ENCODE assay signal across 30 cellular contexts in the genomic region with DNA sequence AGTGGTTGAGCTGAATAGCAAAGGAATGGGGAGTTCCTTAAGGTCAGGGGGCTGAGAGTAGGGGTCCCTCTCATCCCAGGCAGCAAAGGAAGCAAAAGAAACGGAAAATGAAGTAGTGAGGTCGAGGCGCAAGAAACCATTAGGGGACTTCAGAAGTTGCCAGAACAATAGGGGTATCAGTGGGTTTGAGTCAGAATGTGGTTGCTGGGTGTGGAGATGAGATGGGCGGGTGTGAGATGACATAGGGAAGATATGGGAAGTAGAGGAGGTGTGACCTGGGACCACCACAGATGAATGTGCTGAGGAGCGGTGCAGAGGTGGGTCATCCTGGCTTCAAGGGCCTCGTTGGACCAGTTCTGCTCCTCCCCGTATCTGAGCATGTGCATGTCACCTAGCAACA. TPM values are rescaled to one million over a fixed set of nuclear protein-coding genes. Genes with fewer than 3 reads are reported as not detected.
"Had no signal": no experiment of that assay in that cellular context is flagged by ENCODE, and none has a peak within 500 bp of the region (broad histone marks: within the 10 kb centered on the region; RNA-seq: fewer than 3 reads in every experiment).

No MANE protein-coding gene starts in this region.

- H3K9me3 Mint-ChIP-seq: activated CD4-positive, alpha-beta T cell treated with anti-CD3 and anti-CD28 coated beads, Interleukin-2, amount 10 ng/mL, durations not matched to agents 24 days and 14 days; activated CD8-positive, alpha-beta T cell treated with anti-CD3 and anti-CD28 coated beads for 36 hours; activated naive CD8-positive, alpha-beta T cell treated with anti-CD3 and anti-CD28 coated beads, Interleukin-2, amount 10 ng/mL, durations not matched to agents 7 days and 5 days; activated T-cell treated with anti-CD3 and anti-CD28 coated beads, Interleukin-2, amount 50 U/mL, for 72 hours; brain had no signal

- ATAC-seq: activated CD8-positive, alpha-beta T cell treated with anti-CD3 and anti-CD28 coated beads for 36 hours; activated T-helper 17 cell treated with anti-CD3 and anti-CD28 coated beads, Interleukin-2, amount 50 U/mL, for 72 hours; Panc1 had no signal

- H3K4me3 Mint-ChIP-seq: activated CD4-positive, alpha-beta T cell treated with anti-CD3 and anti-CD28 coated beads, Interleukin-2, amount 10 ng/mL, durations not matched to agents 24 days and 14 days; activated CD8-positive, alpha-beta T cell treated with anti-CD3 and anti-CD28 coated beads for 36 hours; activated naive CD8-positive, alpha-beta T cell treated with anti-CD3 and anti-CD28 coated beads, Interleukin-2, amount 10 ng/mL, durations not matched to agents 7 days and 5 days; activated T-cell treated with anti-CD3 and anti-CD28 coated beads, Interleukin-2, amount 50 U/mL, for 72 hours; activated T-helper 17 cell treated with anti-CD3 and anti-CD28 coated beads, Interleukin-2, amount 50 U/mL, for 72 hours; brain had no signal

- DNase-seq: activated CD4-positive, alpha-beta T cell treated with anti-CD3 and anti-CD28 coated beads, Interleukin-2, amount 10 ng/mL, durations not matched to agents 24 days and 14 days; activated CD4-positive, alpha-beta T cell treated with anti-CD3 and anti-CD28 coated beads, Interleukin-2, amount 50 U/mL, for 4 hours; activated CD8-positive, alpha-beta T cell treated with anti-CD3 and anti-CD28 coated beads for 36 hours; activated effector memory CD4-positive, alpha-beta T cell treated with anti-CD3 and anti-CD28 coated beads, Interleukin-2, amount 50 U/mL, for 16 hours; activated naive CD4-positive, alpha-beta T cell; activated naive CD4-positive, alpha-beta T cell treated with anti-CD3 and anti-CD28 coated beads, Interleukin-2, amount 50 U/mL, for 16 hours; activated naive CD8-positive, alpha-beta T cell treated with anti-CD3 and anti-CD28 coated beads, Interleukin-2, amount 10 ng/mL, durations not matched to agents 7 days and 5 days; activated T-cell treated with anti-CD3 and anti-CD28 coated beads, Interleukin-2, amount 50 U/mL, for 1 hour; adrenal gland; anterior cingulate cortex; caudate nucleus; NCI-H1417; NCI-H146; NCI-H187; NCI-H2227 treated with DMSO at 0.1 percent for 48 hours; NCI-H510A treated with DMSO at 0.1 percent for 48 hours; NCI-H526 treated with DMSO at 0.1 percent for 48 hours; NCI-H774; SHP77; SJCRH30; T1000; WERI-Rb-1 had no signal

- H3K4me1 Mint-ChIP-seq: brain had no signal

- H3K36me3 Mint-ChIP-seq: activated naive CD8-positive, alpha-beta T cell treated with anti-CD3 and anti-CD28 coated beads, Interleukin-2, amount 10 ng/mL, durations not matched to agents 7 days and 5 days; brain had no signal

- H3K27me3 ChIP-seq: adrenal gland, SJCRH30 had no signal

- H3K27ac Mint-ChIP-seq: activated CD4-positive, alpha-beta T cell treated with anti-CD3 and anti-CD28 coated beads, Interleukin-2, amount 10 ng/mL, durations not matched to agents 24 days and 14 days; activated CD8-positive, alpha-beta T cell treated with anti-CD3 and anti-CD28 coated beads for 36 hours; activated naive CD8-positive, alpha-beta T cell treated with anti-CD3 and anti-CD28 coated beads, Interleukin-2, amount 10 ng/mL, durations not matched to agents 7 days and 5 days; activated T-cell treated with anti-CD3 and anti-CD28 coated beads, Interleukin-2, amount 50 U/mL, for 72 hours; activated T-helper 17 cell treated with anti-CD3 and anti-CD28 coated beads, Interleukin-2, amount 50 U/mL, for 72 hours; brain had no signal

- H3K27me3 Mint-ChIP-seq: brain had no signal

- H3K36me3 ChIP-seq: adrenal gland, SJCRH30, WERI-Rb-1 had no signal

- H3K4me3 ChIP-seq: adrenal gland, SJCRH30, SK-N-MC had no signal

- H3K27ac ChIP-seq: adrenal gland, SJCRH30, SK-N-MC, WERI-Rb-1 had no signal

- H3K9me3 ChIP-seq: adrenal gland, SJCRH30 had no signal

RNA-seq across cellular contexts. Expression of a gene that starts 14.9 kb away (rescaled TPM):
- total RNA-seq: activated CD4-positive, alpha-beta T cell treated with anti-CD3 and anti-CD28 coated beads, Interleukin-2, amount 10 ng/mL, durations not matched to agents 24 days and 14 days; activated CD8-positive, alpha-beta memory T cell treated with anti-CD3 and anti-CD28 coated beads for 36 hours; activated CD8-positive, alpha-beta T cell treated with anti-CD3 and anti-CD28 coated beads for 36 hours; activated naive CD8-positive, alpha-beta T cell treated with anti-CD3 and anti-CD28 coated beads, Interleukin-2, amount 10 ng/mL, durations not matched to agents 7 days and 5 days; activated T-cell treated with anti-CD3 and anti-CD28 coated beads, Interleukin-2, amount 50 U/mL, for 72 hours; activated T-helper 17 cell treated with anti-CD3 and anti-CD28 coated beads, Interleukin-2, amount 50 U/mL, for 72 hours; T-helper 1 cell treated with Interleukin-12 subunit alpha and Interleukin-12 subunit beta and Interleukin-4 antibody, amounts not matched to agents 30 ng/mL and 1 ng/mL, for 36 hours; T-helper 2 cell treated with Interferon-gamma antibody and Interleukin-4, amounts not matched to agents 100 ng/mL and 5 ng/mL, for 36 hours had no signal
